In genomic region chr12:80590085-80590484, GRCh38 we compare ENCODE assay signal across 23 cellular contexts.
DNase-seq lines count a peak whose midpoint lies in the region; ATAC-seq, FAIRE-seq and TF ChIP-seq lines count a peak whose summit lies in the region.
"Had no signal": no experiment of that assay in that cellular context is flagged by ENCODE, and none has a peak within 500 bp of the region (broad histone marks: within the 10 kb centered on the region; RNA-seq: fewer than 3 reads in every experiment).

No MANE protein-coding gene starts in this region.

- H3K9me3 Mint-ChIP-seq in astrocyte (ENCODE audit: unreplicated experiment), result peaks cover 3% of the 10 kb centered on the region
- peaks cover 6% of the 10 kb centered on the region for H3K9me3 Mint-ChIP-seq in mesothelial cell of epicardium

- H3K9me3 ChIP-seq in astrocyte (ENCODE audit: insufficient read depth, low read depth, low read length) (no peaks in the 10 kb centered on the region), adrenal gland (replicated peaks in 1 of 3) (no peaks in the 10 kb centered on the region)
- H3K9me3 ChIP-seq: A549, HAP-1, SJSA1 had no signal

- DNase-seq in AG08395 (ENCODE audit: low spot score) (peak; percentile 15), H54 (ENCODE audit: insufficient read length, low spot score) (no peak), astrocyte (ENCODE audit: low read depth) (peak; percentile 67), mesothelial cell of epicardium (ENCODE audit: low spot score in 2 of 2, unreplicated experiment in 2 of 2) (no peak), adrenal gland (no peak), NCI-H187 (lab: John Stamatoyannopoulos, UW) (no peak)
- DNase-seq: Calu3; CD4-positive, alpha-beta T cell; DMS79 treated with DMSO at 0.1 percent for 48 hours; KBM-7; NCI-H1092; NCI-H2107; NCI-H345; NCI-H526 treated with DMSO at 0.1 percent for 48 hours; NK-92 treated with Interleukin-12 subunit alpha and Interleukin-12 subunit beta, amount 100 ng/mL, for 24 hours had no signal

- H3K4me3 Mint-ChIP-seq in astrocyte (ENCODE audit: unreplicated experiment) (no peak overlapping the region), mesothelial cell of epicardium (no peak overlapping the region)
- H3K4me3 Mint-ChIP-seq: B cell; CD4-positive, alpha-beta T cell had no signal

- H3K4me1 ChIP-seq in astrocyte (ENCODE audit: insufficient read depth, low read length) (peaks cover 18% of the 10 kb centered on the region), adrenal gland (replicated peaks in 1 of 2) (no peaks in the 10 kb centered on the region)
- H3K4me1 ChIP-seq: A549, HAP-1 had no signal

- H3K36me3 ChIP-seq in astrocyte (ENCODE audit: insufficient read depth, low read length) (no peaks in the 10 kb centered on the region), adrenal gland (replicated peaks in 1 of 2) (no peaks in the 10 kb centered on the region)
- H3K36me3 ChIP-seq: HAP-1, SJSA1 had no signal

- no peak for TF ChIP-seq POLR2A in H54 (IDR thresholded peaks at IDR 0.05; ENCODE audit: low read depth, low read length)
- TF ChIP-seq POLR2A in adrenal gland (IDR thresholded peaks at IDR 0.05), result no peak

- H4K20me1 ChIP-seq in astrocyte (ENCODE audit: insufficient read depth, low read length), result no peaks in the 10 kb centered on the region

- no peaks in the 10 kb centered on the region for H3K36me3 Mint-ChIP-seq in astrocyte (ENCODE audit: low read depth, unreplicated experiment)
- H3K36me3 Mint-ChIP-seq in mesothelial cell of epicardium, result peaks cover 5% of the 10 kb centered on the region

- H3K27me3 ChIP-seq in astrocyte (ENCODE audit: insufficient read depth, low read length), result no peaks in the 10 kb centered on the region
- no peaks in the 10 kb centered on the region for H3K27me3 ChIP-seq in adrenal gland
- H3K27me3 ChIP-seq: SJSA1 had no signal

- no peak overlapping the region for H2AFZ ChIP-seq in astrocyte (ENCODE audit: low read depth, low read length)

- H3K4me2 ChIP-seq in astrocyte (ENCODE audit: low read length), result no peak overlapping the region
- H3K4me2 ChIP-seq: A549 had no signal

- H3K27me3 Mint-ChIP-seq in astrocyte (ENCODE audit: low read depth, unreplicated experiment) (no peaks in the 10 kb centered on the region), mesothelial cell of epicardium (ENCODE audit: low read depth) (no peaks in the 10 kb centered on the region)
- H3K27me3 Mint-ChIP-seq: B cell; CD4-positive, alpha-beta T cell had no signal

- no peak for TF ChIP-seq CTCF in astrocyte (IDR thresholded peaks at IDR 0.05; ENCODE audit: insufficient read depth, low read depth, low read length)
- no peak for TF ChIP-seq CTCF in mesothelial cell of epicardium (IDR thresholded peaks at IDR 0.05; ENCODE audit: unreplicated experiment)
- TF ChIP-seq CTCF in adrenal gland (IDR thresholded peaks at IDR 0.05), result no peak

- H3K27ac ChIP-seq in astrocyte (ENCODE audit: low read depth, low read length), result peak overlapping the region; percentile 6
- no peak overlapping the region for H3K27ac ChIP-seq in adrenal gland
- H3K27ac ChIP-seq: A549, HL-60, RWPE1, SJSA1 had no signal

- H3K27ac Mint-ChIP-seq in astrocyte (ENCODE audit: unreplicated experiment) (peak overlapping the region; percentile 48), mesothelial cell of epicardium (peak overlapping the region; percentile 91)
- H3K27ac Mint-ChIP-seq: B cell; CD4-positive, alpha-beta T cell had no signal

- 90 to 97% (median 93%) methylated on average over 4 of the region's 4 CpGs for WGBS in adrenal gland, 4 donors

- peak; percentile 36 for FAIRE-seq in H54 (lab: Jason Lieb, UNC)
- no peak for FAIRE-seq in astrocyte (lab: Jason Lieb, UNC)
- FAIRE-seq: A549 had no signal

- ATAC-seq in GM21723 (IDR thresholded peaks at IDR 0.05; ENCODE audit: unreplicated experiment) (no peak), HG02852 (IDR thresholded peaks at IDR 0.05; ENCODE audit: unreplicated experiment) (no peak)
- ATAC-seq: A549 had no signal

- intact Hi-C loops in adrenal gland (cut with DNase I), result loop anchor here (10.0 kb wide), 1 partner anchor 115 kb away; no protein-coding TSS in a partner anchor

- H3K79me2 ChIP-seq in astrocyte (ENCODE audit: insufficient read depth, low read length), result no peaks in the 10 kb centered on the region

- H3K4me3 ChIP-seq in astrocyte (ENCODE audit: insufficient read depth, low read depth, low read length), result no peak overlapping the region
- H3K4me3 ChIP-seq in adrenal gland, result no peak overlapping the region
- H3K4me3 ChIP-seq: A549, HAP-1, SJSA1 had no signal

- no peak overlapping the region for H3K9ac ChIP-seq in astrocyte (ENCODE audit: low read length)

- H3K4me1 Mint-ChIP-seq in astrocyte (ENCODE audit: low read depth, unreplicated experiment), result peaks cover 25% of the 10 kb centered on the region
- peaks cover 23% of the 10 kb centered on the region for H3K4me1 Mint-ChIP-seq in mesothelial cell of epicardium
- H3K4me1 Mint-ChIP-seq: B cell had no signal

Comparison
In these comparisons a context has a peak if more than half of its experiments do, and no peak if none do; other contexts are left out.
1. DNase-seq: peak in AG08395 (single experiment) and astrocyte (single experiment); none in H54 (single experiment), mesothelial cell of epicardium (0 of 2), adrenal gland (0 of 7) and NCI-H187 (0 of 2).